17 cellular contexts compared by ENCODE assay signal in genomic region chr9:133608382-133608781, GRCh38. TPM values are rescaled to one million over a fixed set of nuclear protein-coding genes. Genes with fewer than 3 reads are reported as not detected.
DNase-seq lines count a peak whose midpoint lies in the region; ATAC-seq and TF ChIP-seq lines count a peak whose summit lies in the region.
"Had no signal": no experiment of that assay in that cellular context is flagged by ENCODE, and none has a peak within 500 bp of the region (broad histone marks: within the 10 kb centered on the region; RNA-seq: fewer than 3 reads in every experiment).

No MANE protein-coding gene starts in this region.

- H3K36me3 ChIP-seq in GM23338 (ENCODE audit: insufficient read depth) (no peaks in the 10 kb centered on the region), NT2/D1 (ENCODE audit: insufficient read depth, insufficient read length, low read length) (no peaks in the 10 kb centered on the region), neural cell (ENCODE audit: insufficient read depth, low read length) (no peaks in the 10 kb centered on the region)

- TF ChIP-seq EP300 in neural cell (conservative IDR thresholded peaks at IDR 0.05; ENCODE audit: poor library complexity, severe bottlenecking) = no peak

- no peaks in the 10 kb centered on the region for H3K79me2 ChIP-seq in GM23338 (replicated peaks; ENCODE audit: insufficient read depth)
- H3K79me2 ChIP-seq in neural cell (replicated peaks; ENCODE audit: insufficient read depth, low read length) = no peaks in the 10 kb centered on the region

- no peaks in the 10 kb centered on the region for H3K9me3 Mint-ChIP-seq in GM23338
- H3K9me3 Mint-ChIP-seq in stimulated activated memory B cell treated with anti-CD40 and anti-IgM and Interleukin-4, amounts not matched to agents 10 μg/mL and 1 μg/mL and 100 μg/mL, for 72 hours = no peaks in the 10 kb centered on the region
- H3K9me3 Mint-ChIP-seq: CD8-positive, alpha-beta memory T cell had no signal

- H2AFZ ChIP-seq in GM23338 (0 out of 2 replicates have a peak overlapping the region, but pooled peaks have one; percentile 43), neural cell (ENCODE audit: low read depth, low read length) (no peak overlapping the region)

- H3K4me2 ChIP-seq in GM23338 = peak overlapping the region; percentile 66; the same call in 1 of the 2 replicates
- no peak overlapping the region for H3K4me2 ChIP-seq in neural cell (ENCODE audit: low read length)

- peaks cover 15% of the 10 kb centered on the region for H3K4me1 Mint-ChIP-seq in GM23338
- H3K4me1 Mint-ChIP-seq in stimulated activated memory B cell treated with anti-CD40 and anti-IgM and Interleukin-4, amounts not matched to agents 10 μg/mL and 1 μg/mL and 100 μg/mL, for 72 hours = peaks cover 12% of the 10 kb centered on the region

- H3K27ac Mint-ChIP-seq in GM23338 = no peak overlapping the region
- no peak overlapping the region for H3K27ac Mint-ChIP-seq in stimulated activated memory B cell treated with anti-CD40 and anti-IgM and Interleukin-4, amounts not matched to agents 10 μg/mL and 1 μg/mL and 100 μg/mL, for 72 hours
- H3K27ac Mint-ChIP-seq: CD8-positive, alpha-beta memory T cell had no signal

- H4K20me1 ChIP-seq in GM23338 (replicated peaks; ENCODE audit: insufficient read depth) (no peaks in the 10 kb centered on the region), neural cell (ENCODE audit: insufficient read depth) (no peaks in the 10 kb centered on the region)

- ATAC-seq in GM23338 (no peak), GM21717 (IDR thresholded peaks at IDR 0.05; ENCODE audit: unreplicated experiment) (no peak)
- ATAC-seq in stimulated activated memory B cell treated with anti-CD40 and anti-IgM and Interleukin-4, amounts not matched to agents 10 μg/mL and 1 μg/mL and 100 μg/mL, for 72 hours = no peak
- ATAC-seq: PC-3 had no signal

- no peaks in the 10 kb centered on the region for H3K9me2 ChIP-seq in GM23338 (ENCODE audit: insufficient read depth)
- no peaks in the 10 kb centered on the region for H3K9me2 ChIP-seq in neural cell (ENCODE audit: insufficient read depth, low read length)

- H3K4me1 ChIP-seq in GM23338 (ENCODE audit: insufficient read depth) (no peaks in the 10 kb centered on the region; the same call in 1 of the 2 replicates), NT2/D1 (ENCODE audit: insufficient read depth, insufficient read length) (peaks cover 22% of the 10 kb centered on the region)

- H3F3A ChIP-seq in GM23338 (replicated peaks; ENCODE audit: low read depth) (no peaks in the 10 kb centered on the region), neural cell (ENCODE audit: insufficient read depth, low read length, poor library complexity, severe bottlenecking) (no peaks in the 10 kb centered on the region)

- DNase-seq in GM23338 (ENCODE audit: low spot score) = no peak
- no peak for DNase-seq in NT2/D1 (ENCODE audit: low read depth, low spot score)
- no peak for DNase-seq in dorsolateral prefrontal cortex
- no peak for DNase-seq in foreskin melanocyte
- DNase-seq: CD8-positive, alpha-beta memory T cell; GOT3; NCI-H187; NCI-H2107; NCI-H226; PC-3; RPMI8226; SIG-M5 had no signal

- TF ChIP-seq RAD21 in neural cell (conservative IDR thresholded peaks at IDR 0.05) = no peak

- no peaks in the 10 kb centered on the region for H3K36me3 Mint-ChIP-seq in GM23338 (ENCODE audit: low read depth)
- no peaks in the 10 kb centered on the region for H3K36me3 Mint-ChIP-seq in stimulated activated memory B cell treated with anti-CD40 and anti-IgM and Interleukin-4, amounts not matched to agents 10 μg/mL and 1 μg/mL and 100 μg/mL, for 72 hours
- H3K36me3 Mint-ChIP-seq: CD8-positive, alpha-beta memory T cell had no signal

- H3K27ac ChIP-seq in GM23338 (ENCODE audit: low read depth) = no peak overlapping the region
- peak overlapping the region in 47 of 59 donors; percentile 5 to 88 (median 73) for H3K27ac ChIP-seq in dorsolateral prefrontal cortex
- H3K27ac ChIP-seq in neural cell (ENCODE audit: low read length) = no peak overlapping the region

- H3K27me3 ChIP-seq in GM23338 (ENCODE audit: insufficient read depth) = peaks cover 15% of the 10 kb centered on the region
- H3K27me3 ChIP-seq in NT2/D1 (ENCODE audit: insufficient read depth, insufficient read length) = peaks cover 57% of the 10 kb centered on the region
- H3K27me3 ChIP-seq in dorsolateral prefrontal cortex = peaks cover 0 to 58% (median 11%) of the 10 kb centered on the region in 45 donors
- H3K27me3 ChIP-seq in neural cell (ENCODE audit: insufficient read depth, low read depth, low read length) = peaks cover 45% of the 10 kb centered on the region

- intact Hi-C loops in dorsolateral prefrontal cortex (cut with DNase I) = loop anchor here in 1 of 2 donors (10.0 kb wide), 1 partner anchor 96 kb away; no protein-coding TSS in a partner anchor

- no peaks in the 10 kb centered on the region for H3K9me3 ChIP-seq in NT2/D1 (ENCODE audit: insufficient read depth, low read length)
- H3K9me3 ChIP-seq in neural cell (ENCODE audit: low read length) = no peaks in the 10 kb centered on the region

- H3K27me3 Mint-ChIP-seq in GM23338 (ENCODE audit: insufficient read depth, low read depth, poor library complexity) = peaks cover 17% of the 10 kb centered on the region
- peaks cover 92% of the 10 kb centered on the region for H3K27me3 Mint-ChIP-seq in stimulated activated memory B cell treated with anti-CD40 and anti-IgM and Interleukin-4, amounts not matched to agents 10 μg/mL and 1 μg/mL and 100 μg/mL, for 72 hours

- H3K4me3 ChIP-seq in GM23338 (peak overlapping the region; percentile 46; the same call in 1 of the 2 replicates), NT2/D1 (ENCODE audit: insufficient read length, low read depth) (peak overlapping the region; percentile 49), dorsolateral prefrontal cortex (peak overlapping the region in 57 of 59 donors; percentile 13 to 70 (median 55)), neural cell (ENCODE audit: low read length) (peak overlapping the region; percentile 55)

- TF ChIP-seq CTCF in GM23338 (conservative IDR thresholded peaks at IDR 0.05; ENCODE audit: low read depth in 2 of 2) (no peak), dorsolateral prefrontal cortex (IDR thresholded peaks at IDR 0.05 in 54 of 56, conservative IDR thresholded peaks at IDR 0.05 in 2 of 56; ENCODE audit: low read depth in 1 of 56, partially characterized antibody in 56 of 56) (no peak), neural cell (IDR thresholded peaks at IDR 0.05; ENCODE audit: poor library complexity, severe bottlenecking) (no peak)

- H3K9ac ChIP-seq in NT2/D1 (ENCODE audit: insufficient read length, low read depth) (no peak overlapping the region), neural cell (ENCODE audit: low read length) (no peak overlapping the region)

- peak overlapping the region; percentile 58 for H3K4me3 Mint-ChIP-seq in GM23338
- H3K4me3 Mint-ChIP-seq in stimulated activated memory B cell treated with anti-CD40 and anti-IgM and Interleukin-4, amounts not matched to agents 10 μg/mL and 1 μg/mL and 100 μg/mL, for 72 hours = no peak overlapping the region
- H3K4me3 Mint-ChIP-seq: CD8-positive, alpha-beta memory T cell had no signal

TF ChIP-seq in GM23338, 12 proteins besides CTCF, POLR2A, EP300 and RAD21:
- no peak for TF ChIP-seq NANOG (IDR thresholded peaks at IDR 0.05; ENCODE audit: borderline replicate concordance)

TF ChIP-seq in neural cell, 6 proteins besides CTCF, POLR2A, EP300 and RAD21:
- TF ChIP-seq POLR2AphosphoS5 (IDR thresholded peaks at IDR 0.05) (no peak), MXI1 (conservative IDR thresholded peaks at IDR 0.05; ENCODE audit: poor library complexity, severe bottlenecking) (no peak), SMC3 (conservative IDR thresholded peaks at IDR 0.05; ENCODE audit: poor library complexity) (no peak), REST (IDR thresholded peaks at IDR 0.05; ENCODE audit: borderline replicate concordance) (no peak), TAF1 (IDR thresholded peaks at IDR 0.05; ENCODE audit: low read depth) (no peak), EZH2 (IDR thresholded peaks at IDR 0.05; ENCODE audit: borderline replicate concordance, insufficient read depth, low read length, poor library complexity, severe bottlenecking) (no peak)

RNA-seq across cellular contexts. Expression of gene FAM163B, which starts 0.8 kb away (rescaled TPM):
- total RNA-seq in GM23338 (2014; rRNA removed; shearing (Covaris generic)) = 0.23 and 1.3 TPM in 2 replicates
- polyA plus RNA-seq in GM23338 (2016; fragmentation: Nextera tagmentation; extraction: Ambion mirVana) (0.60 and 0.71 TPM in 2 replicates), neural cell (1.5 and 2.7 TPM in 2 replicates)
- total RNA-seq in dorsolateral prefrontal cortex = 100 to 1,000 TPM in 78 of 120 experiments, 10 to 100 TPM in 42; 34.8 to 183 (median 111) TPM
- polyA minus RNA-seq in neural cell = 1.5 and 2.9 TPM in 2 replicates
- total RNA-seq: A673; CD8-positive, alpha-beta memory T cell; M059J; PC-3 had no signal
- polyA plus RNA-seq: CD8-positive, alpha-beta memory T cell had no signal

RNA-seq across cellular contexts. Expression of gene DBH, which starts 27.8 kb away (rescaled TPM):
- total RNA-seq in GM23338 (2014; rRNA removed; shearing (Covaris generic)) = 0.24 TPM in 1 of 2 replicates, not detected in the other
- polyA plus RNA-seq in GM23338 (2016; fragmentation: Nextera tagmentation; extraction: Ambion mirVana) = 0.08 and 0.26 TPM in 2 replicates
- total RNA-seq in dorsolateral prefrontal cortex = 1 to 10 TPM in 98 of 120 experiments, under 1 TPM in 22; 0.32 to 4.4 (median 1.7) TPM
- not detected in 2 replicates for polyA plus RNA-seq in neural cell
- not detected in 2 replicates for polyA minus RNA-seq in neural cell
- total RNA-seq: A673; CD8-positive, alpha-beta memory T cell; M059J; PC-3 had no signal
- polyA plus RNA-seq: CD8-positive, alpha-beta memory T cell had no signal

Comparison
In these comparisons a context has a peak if more than half of its experiments do, and no peak if none do; other contexts are left out.
1. H3K27ac ChIP-seq: peak in dorsolateral prefrontal cortex (47 of 59); none in GM23338 (single experiment) and neural cell (single experiment).
2. RNA of gene FAM163B, which starts 0.8 kb away (total RNA-seq): 34.8 to 183 TPM in dorsolateral prefrontal cortex; 0.23 to 1.3 TPM in GM23338; every median in the first group is over 10 times any median in the second.
3. Peak in every context shown above with its lines, with median percentiles within 50 percentile points of each other: H3K4me3 ChIP-seq.